ENCODE assay signal across 8 cellular contexts in genomic region chr6:7312616-7313504, GRCh38. TPM values are rescaled to one million over a fixed set of nuclear protein-coding genes. Genes with fewer than 3 reads are reported as not detected.
DNase-seq lines count a peak whose midpoint lies in the region; ATAC-seq and TF ChIP-seq lines count a peak whose summit lies in the region.

TSS of gene SSR1 (minus strand) at chr6:7313199. CDS start at chr6:7313120, 79 bp downstream.

- POLR2A ChIA-PET in activated CD4-positive, alpha-beta memory T cell treated with anti-CD3 and anti-CD28 coated beads for 36 hours (lab: Charles Lee): interaction anchor here (0.6 to 2.7 kb wide), 4 partner anchors 12 to 83 kb away, joined by 3 to 19 read pairs (median 4); partner anchors contain the start of genes CAGE1 and RIOK1

- H3K36me3 ChIP-seq in liver (ENCODE audit: control insufficient read depth in 4 of 4, insufficient read depth in 3 of 4, low read depth in 1 of 4, low read length in 3 of 4): peaks cover 5 to 20% (median 14%) of the 10 kb centered on the region in 4 donors

- CTCF ChIA-PET in activated CD4-positive, alpha-beta memory T cell treated with anti-CD3 and anti-CD28 coated beads for 36 hours (lab: Charles Lee): interaction anchor here (0.6 to 1.9 kb wide), 4 partner anchors 12 to 746 kb away, joined by 3 to 8 read pairs (median 4); no protein-coding TSS in a partner anchor

- under 1% methylated on average over 83 of the region's 83 CpGs for WGBS in liver

- DNase-seq in CD1c-positive myeloid dendritic cell (ENCODE audit: extremely low spot score) (peak; percentile 97), NCI-H82 treated with DMSO at 0.1 percent for 48 hours (lab: John Stamatoyannopoulos, UW; ENCODE audit: unreplicated experiment) (peak; percentile 87), dorsolateral prefrontal cortex (peak; percentile 95 to 99 (median 98))
- DNase-seq in activated CD4-positive, alpha-beta memory T cell treated with anti-CD3 and anti-CD28 coated beads for 36 hours: peak; percentile 97
- DNase-seq in stimulated activated CD4-positive, alpha-beta T cell treated with anti-CD3 and anti-CD28 coated beads, Interleukin-4, amount 100 ng/mL, for 24 hours: peak; percentile 95

- H3K9me3 ChIP-seq in liver (ENCODE audit: control insufficient read depth in 4 of 4, low read length in 3 of 4): no peaks in the 10 kb centered on the region

- peaks cover 40% of the 10 kb centered on the region for H3K4me1 Mint-ChIP-seq in activated CD4-positive, alpha-beta memory T cell treated with anti-CD3 and anti-CD28 coated beads for 36 hours (ENCODE audit: low read depth)

- H3K4me1 ChIP-seq in liver (ENCODE audit: control insufficient read depth in 4 of 4, insufficient read depth in 4 of 4, low read length in 3 of 4): peaks cover 5 to 16% (median 11%) of the 10 kb centered on the region in 4 donors

- TF ChIP-seq RAD21 in liver (IDR thresholded peaks at IDR 0.05): peak; percentile 42 to 49

- intact Hi-C loops in activated CD4-positive, alpha-beta memory T cell treated with anti-CD3 and anti-CD28 coated beads for 36 hours (cut with micrococcal nuclease): loop anchor here (1.0 to 5.0 kb wide), 4 partner anchors 30 to 751 kb away; partner anchors contain the start of genes BLOC1S5, CAGE1, RIOK1 and SNRNP48
- intact Hi-C loops in dorsolateral prefrontal cortex (cut with DNase I): loop anchor here (1.0 to 5.0 kb wide), 3 partner anchors 46 to 278 kb away; partner anchors contain the start of genes CAGE1 (in 2 of the 2), RIOK1 (in 2 of the 2) and SNRNP48 (in 2 of the 2)

- H3K27ac Mint-ChIP-seq in activated CD4-positive, alpha-beta memory T cell treated with anti-CD3 and anti-CD28 coated beads for 36 hours: peak within 1 kb of the TSS; percentile 95

- H3K27me3 Mint-ChIP-seq in activated CD4-positive, alpha-beta memory T cell treated with anti-CD3 and anti-CD28 coated beads for 36 hours: no peaks in the 10 kb centered on the region

- H3K9me3 Mint-ChIP-seq in activated CD4-positive, alpha-beta memory T cell treated with anti-CD3 and anti-CD28 coated beads for 36 hours: peaks cover 10% of the 10 kb centered on the region

- H3K27me3 ChIP-seq in dorsolateral prefrontal cortex (no peaks in the 10 kb centered on the region), liver (ENCODE audit: control insufficient read depth in 4 of 4, insufficient read depth in 4 of 4, low read length in 3 of 4) (no peaks in the 10 kb centered on the region)

- TF ChIP-seq CTCF in dorsolateral prefrontal cortex (IDR thresholded peaks at IDR 0.05 in 54 of 56, conservative IDR thresholded peaks at IDR 0.05 in 2 of 56; ENCODE audit: low read depth in 1 of 56, partially characterized antibody in 56 of 56) (peak in 38 of 56 donors; percentile 10 to 62 (median 33)), liver (IDR thresholded peaks at IDR 0.05; ENCODE audit: low read depth, low read length, missing input control) (no peak)

- H3K4me3 ChIP-seq in dorsolateral prefrontal cortex: peak within 1 kb of the TSS; percentile 67 to 100 (median 97)
- peak within 1 kb of the TSS; percentile 91 to 98 (median 95) for H3K4me3 ChIP-seq in liver (ENCODE audit: low read depth in 1 of 3, low read length in 3 of 3)

- peak within 1 kb of the TSS; percentile 92 for H3K4me3 Mint-ChIP-seq in activated CD4-positive, alpha-beta memory T cell treated with anti-CD3 and anti-CD28 coated beads for 36 hours

- H3K9ac ChIP-seq in liver (ENCODE audit: low read depth in 1 of 2, low read length in 2 of 2): peak within 1 kb of the TSS; percentile 81 to 97

- peaks cover 35% of the 10 kb centered on the region for H3K36me3 Mint-ChIP-seq in activated CD4-positive, alpha-beta memory T cell treated with anti-CD3 and anti-CD28 coated beads for 36 hours

- peak; percentile 97 for ATAC-seq in GM19438 (IDR thresholded peaks at IDR 0.05; ENCODE audit: low read depth, unreplicated experiment)
- peak; percentile 74 for ATAC-seq in HG03575 (IDR thresholded peaks at IDR 0.05; ENCODE audit: extremely low read depth, insufficient number of reproducible peaks, low FRiP score, unreplicated experiment)

- peak within 1 kb of the TSS; percentile 65 to 98 (median 93) for H3K27ac ChIP-seq in dorsolateral prefrontal cortex
- peak within 1 kb of the TSS; percentile 95 to 98 for H3K27ac ChIP-seq in liver (ENCODE audit: low read depth in 1 of 2, low read length in 2 of 2)

TF ChIP-seq in liver, 16 proteins besides CTCF, POLR2A, EP300 and RAD21:
- peak in 1 of 2 donors; percentile 48 for TF ChIP-seq JUND (IDR thresholded peaks at IDR 0.05)
- no peak for TF ChIP-seq ATF3 (IDR thresholded peaks at IDR 0.05)
- peak; percentile 66 for TF ChIP-seq REST (IDR thresholded peaks at IDR 0.05)
- peak; percentile 0 to 76 for TF ChIP-seq HNF4A (conservative IDR thresholded peaks at IDR 0.05)
- peak; percentile 16 for TF ChIP-seq HNF4G (IDR thresholded peaks at IDR 0.05)
- peak; percentile 28 for TF ChIP-seq FOXA1 (IDR thresholded peaks at IDR 0.05)
- no peak for TF ChIP-seq FOXA2 (IDR thresholded peaks at IDR 0.05)
- TF ChIP-seq, protein P1, sequence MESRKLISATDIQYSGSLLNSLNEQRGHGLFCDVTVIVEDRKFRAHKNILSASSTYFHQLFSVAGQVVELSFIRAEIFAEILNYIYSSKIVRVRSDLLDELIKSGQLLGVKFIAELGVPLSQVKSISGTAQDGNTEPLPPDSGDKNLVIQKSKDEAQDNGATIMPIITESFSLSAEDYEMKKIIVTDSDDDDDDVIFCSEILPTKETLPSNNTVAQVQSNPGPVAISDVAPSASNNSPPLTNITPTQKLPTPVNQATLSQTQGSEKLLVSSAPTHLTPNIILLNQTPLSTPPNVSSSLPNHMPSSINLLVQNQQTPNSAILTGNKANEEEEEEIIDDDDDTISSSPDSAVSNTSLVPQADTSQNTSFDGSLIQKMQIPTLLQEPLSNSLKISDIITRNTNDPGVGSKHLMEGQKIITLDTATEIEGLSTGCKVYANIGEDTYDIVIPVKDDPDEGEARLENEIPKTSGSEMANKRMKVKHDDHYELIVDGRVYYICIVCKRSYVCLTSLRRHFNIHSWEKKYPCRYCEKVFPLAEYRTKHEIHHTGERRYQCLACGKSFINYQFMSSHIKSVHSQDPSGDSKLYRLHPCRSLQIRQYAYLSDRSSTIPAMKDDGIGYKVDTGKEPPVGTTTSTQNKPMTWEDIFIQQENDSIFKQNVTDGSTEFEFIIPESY (IDR thresholded peaks at IDR 0.05): peak; percentile 99
- TF ChIP-seq EGR1 (IDR thresholded peaks at IDR 0.05; ENCODE audit: low read depth in 2 of 2): peak in 1 of 2 donors; percentile 42
- TF ChIP-seq NR2F2 (IDR thresholded peaks at IDR 0.05): peak; percentile 12
- peak; percentile 97 for TF ChIP-seq YY1 (IDR thresholded peaks at IDR 0.05)
- peak; percentile 42 for TF ChIP-seq TAF1 (conservative IDR thresholded peaks at IDR 0.05)
- TF ChIP-seq, protein P2, sequence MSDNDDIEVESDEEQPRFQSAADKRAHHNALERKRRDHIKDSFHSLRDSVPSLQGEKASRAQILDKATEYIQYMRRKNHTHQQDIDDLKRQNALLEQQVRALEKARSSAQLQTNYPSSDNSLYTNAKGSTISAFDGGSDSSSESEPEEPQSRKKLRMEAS (IDR thresholded peaks at IDR 0.05): peak; percentile 80
- peak; percentile 34 to 42 for TF ChIP-seq RXRA (IDR thresholded peaks at IDR 0.05)
- peak in 1 of 2 donors; percentile 86 for TF ChIP-seq GABPA (IDR thresholded peaks at IDR 0.05 in 1 of 2, conservative IDR thresholded peaks at IDR 0.05 in 1 of 2)
- TF ChIP-seq SP1 (IDR thresholded peaks at IDR 0.05): peak; percentile 78
TF ChIP-seq in liver: peak in this region for 14.

RNA-seq across cellular contexts. Expression of gene SSR1, which starts in this region (rescaled TPM):
- 100 to 1,000 TPM; 156 to 164 TPM for total RNA-seq in activated CD4-positive, alpha-beta memory T cell treated with anti-CD3 and anti-CD28 coated beads for 36 hours
- total RNA-seq in dorsolateral prefrontal cortex: 100 to 1,000 TPM in 6 of 120 experiments, 10 to 100 TPM in 114; 65.6 to 106 (median 82.5) TPM
- total RNA-seq in liver: 100 to 1,000 TPM in 1 of 2 donors, 10 to 100 TPM in 1; 60.2 to 115 TPM
- polyA plus RNA-seq in liver: 10 to 100 TPM; 43.6 to 99.5 TPM

Comparison
In these comparisons a context has a peak if more than half of its experiments do, and no peak if none do; other contexts are left out.
1. Peak in every context shown above with its lines: DNase-seq, ATAC-seq, H3K4me3 ChIP-seq and H3K27ac ChIP-seq.